Comparison of ENCODE assay signal across 18 cellular contexts in the genomic region with DNA sequence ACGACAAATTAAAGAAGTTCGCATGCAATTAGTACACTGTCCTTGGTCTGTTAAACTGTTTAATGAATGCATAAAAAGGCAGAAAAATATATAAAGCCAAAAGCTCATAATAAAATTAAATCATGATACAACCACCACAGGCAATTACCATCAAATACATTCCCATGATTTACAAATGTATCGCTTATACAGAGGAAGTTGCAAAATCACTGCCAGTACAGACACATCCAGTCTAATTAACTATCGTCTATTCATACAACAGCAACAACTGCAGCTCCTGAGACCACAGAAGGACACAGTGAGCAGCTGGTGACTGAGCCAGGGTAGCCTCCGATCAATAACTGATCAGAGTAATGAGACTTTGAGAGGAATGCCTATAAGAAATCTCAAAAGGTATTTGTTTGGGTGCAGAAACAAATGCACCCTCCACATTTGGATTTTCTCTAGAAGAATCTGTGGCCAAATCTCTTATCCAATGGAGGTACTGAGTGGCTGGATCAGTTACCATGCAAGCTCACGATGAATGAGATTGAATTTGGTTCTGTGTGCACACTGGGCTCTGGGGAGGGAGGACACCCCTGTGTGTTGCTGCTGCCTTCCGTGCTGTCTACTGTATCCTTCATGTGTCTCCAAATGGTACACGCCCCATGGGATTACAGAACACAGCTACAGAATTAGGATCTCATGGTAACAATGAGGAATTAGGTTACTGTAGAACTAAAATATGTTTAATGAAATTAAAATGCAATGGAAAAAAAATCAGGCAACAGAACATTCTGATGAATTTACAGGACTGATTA.
DNase-seq lines count a peak whose midpoint lies in the region; ATAC-seq and TF ChIP-seq lines count a peak whose summit lies in the region.
"Had no signal": no experiment of that assay in that cellular context is flagged by ENCODE, and none has a peak within 500 bp of the region (broad histone marks: within the 10 kb centered on the region; RNA-seq: fewer than 3 reads in every experiment).

No MANE protein-coding gene starts in this region.

- no peak overlapping the region for H3K9ac ChIP-seq in Karpas-422 (ENCODE audit: low read length)

- CTCF ChIA-PET in activated B cell treated with CpG ODN at 0.5 μM for 24 hours (lab: Charles Lee): interaction anchor here (2.8 kb wide), 1 partner anchor 12 kb away, joined by 9 read pairs; no protein-coding TSS in a partner anchor

- POLR2A ChIA-PET in activated B cell treated with CpG ODN at 0.5 μM for 24 hours (lab: Charles Lee): no interaction called here

- no peaks in the 10 kb centered on the region for H3K9me3 ChIP-seq in Karpas-422 (ENCODE audit: low read length)
- no peaks in the 10 kb centered on the region for H3K9me3 ChIP-seq in right atrium auricular region
- no peaks in the 10 kb centered on the region for H3K9me3 ChIP-seq in spleen
- no peaks in the 10 kb centered on the region for H3K9me3 ChIP-seq in MG63

- peak overlapping the region; percentile 12 for H3K27ac Mint-ChIP-seq in activated B cell treated with CpG ODN at 0.5 μM for 24 hours

- TF ChIP-seq POLR2A in spleen (IDR thresholded peaks at IDR 0.05): no peak

- peak overlapping the region; percentile 10; the same call in 1 of the 2 replicates for H3K27ac ChIP-seq in Karpas-422 (ENCODE audit: low read length)
- H3K27ac ChIP-seq in right atrium auricular region: peak overlapping the region; percentile 85 to 90
- H3K27ac ChIP-seq in substantia nigra (ENCODE audit: low read depth, low read length, poor library complexity, severe bottlenecking): peak overlapping the region; percentile 86
- peak overlapping the region in 3 of 8 donors; percentile 51 to 70 (median 61) for H3K27ac ChIP-seq in spleen

- H3K79me2 ChIP-seq in Karpas-422 (ENCODE audit: low read length): peaks cover 21% of the 10 kb centered on the region

- no peak overlapping the region for H3K4me3 Mint-ChIP-seq in activated B cell treated with CpG ODN at 0.5 μM for 24 hours

- H3K36me3 ChIP-seq in Karpas-422 (ENCODE audit: insufficient read depth, low read length): peaks cover 12% of the 10 kb centered on the region; the same call in 1 of the 2 replicates
- peaks cover 4% of the 10 kb centered on the region for H3K36me3 ChIP-seq in right atrium auricular region
- peaks cover 0 to 97% (median 27%) of the 10 kb centered on the region in 6 donors for H3K36me3 ChIP-seq in spleen
- no peaks in the 10 kb centered on the region for H3K36me3 ChIP-seq in MG63

- ATAC-seq in activated B cell treated with CpG ODN at 0.5 μM for 24 hours (ENCODE audit: low read depth): no peak
- ATAC-seq: left colon had no signal

- H3K4me1 ChIP-seq in Karpas-422 (ENCODE audit: low read length) (peaks cover 62% of the 10 kb centered on the region), right atrium auricular region (peaks cover 0 to 36% of the 10 kb centered on the region in 2 donors), spleen (peaks cover 0 to 53% (median 18%) of the 10 kb centered on the region in 6 donors)

- TF ChIP-seq CTCF in activated B cell treated with CpG ODN at 0.5 μM for 24 hours (IDR thresholded peaks at IDR 0.05) (no peak), right atrium auricular region (IDR thresholded peaks at IDR 0.05) (no peak), spleen (IDR thresholded peaks at IDR 0.05 in 8 of 11, conservative IDR thresholded peaks at IDR 0.05 in 3 of 11) (no peak)

- no peaks in the 10 kb centered on the region for H4K20me1 ChIP-seq in Karpas-422 (ENCODE audit: insufficient read depth, low read depth, low read length)

- H3K4me1 Mint-ChIP-seq in activated B cell treated with CpG ODN at 0.5 μM for 24 hours: peaks cover 5% of the 10 kb centered on the region

- H3K4me2 ChIP-seq in Karpas-422 (ENCODE audit: low read depth, low read length, poor library complexity, severe bottlenecking): no peak overlapping the region

- 73 to 87% (median 78%) methylated on average over 8 of the region's 8 CpGs for WGBS in spleen, 5 donors

- intact Hi-C loops in activated B cell treated with CpG ODN at 0.5 μM for 24 hours (cut with micrococcal nuclease) (no loop called here), spleen (cut with DNase I; ENCODE audit: low total_unique reads) (no loop called here)

- H3K27me3 ChIP-seq in Karpas-422 (ENCODE audit: low read length) (no peaks in the 10 kb centered on the region), right atrium auricular region (no peaks in the 10 kb centered on the region), spleen (replicated peaks in 1 of 7) (peaks cover 0 to 4% (median 0%) of the 10 kb centered on the region in 7 donors), MG63 (no peaks in the 10 kb centered on the region)

- H3K36me3 Mint-ChIP-seq in activated B cell treated with CpG ODN at 0.5 μM for 24 hours (ENCODE audit: low read depth): peaks cover 84% of the 10 kb centered on the region

- no peaks in the 10 kb centered on the region for H3K27me3 Mint-ChIP-seq in activated B cell treated with CpG ODN at 0.5 μM for 24 hours

- H3K4me3 ChIP-seq in Karpas-422 (ENCODE audit: low read length) (no peak overlapping the region), right atrium auricular region (no peak overlapping the region), spleen (no peak overlapping the region), MG63 (no peak overlapping the region)

- DNase-seq in Karpas-422 (no peak), activated B cell treated with CpG ODN at 0.5 μM for 24 hours (no peak), right atrium auricular region (ENCODE audit: low spot score) (no peak), substantia nigra (lab: John Stamatoyannopoulos, UW) (peak in 1 of 49 donors; percentile 45), spleen (no peak), NCI-H748 (lab: John Stamatoyannopoulos, UW; ENCODE audit: unreplicated experiment) (no peak), MG63 (no peak)
- DNase-seq: activated CD4-positive, alpha-beta T cell treated with anti-CD3 and anti-CD28 coated beads for 1 hour; activated CD8-positive, alpha-beta memory T cell treated with anti-CD3 and anti-CD28 coated beads, Interleukin-2, amount 50 U/mL, for 4 hours; activated naive CD4-positive, alpha-beta T cell treated with anti-CD3 and anti-CD28 coated beads, Interleukin-2, amount 50 U/mL, for 16 hours; GDM1; Kasumi-1; NCI-H345; NK-92 treated with Interleukin-12 subunit alpha and Interleukin-12 subunit beta, amount 100 ng/mL, for 24 hours; SHP77 treated with DMSO at 0.1 percent for 48 hours; stimulated activated CD4-positive, alpha-beta T cell treated with anti-CD3 and anti-CD28 coated beads, Interleukin-4, amount 100 ng/mL, for 1 hour; T-helper 2 cell had no signal

- no peaks in the 10 kb centered on the region for H3K9me3 Mint-ChIP-seq in activated B cell treated with CpG ODN at 0.5 μM for 24 hours

- no peaks in the 10 kb centered on the region for H3K9me2 ChIP-seq in Karpas-422 (replicated peaks; ENCODE audit: insufficient read depth, low read length)

- no peak overlapping the region for H2AFZ ChIP-seq in Karpas-422 (ENCODE audit: low read length)
